ENCODE assay signal across 8 cellular contexts in the genomic region with DNA sequence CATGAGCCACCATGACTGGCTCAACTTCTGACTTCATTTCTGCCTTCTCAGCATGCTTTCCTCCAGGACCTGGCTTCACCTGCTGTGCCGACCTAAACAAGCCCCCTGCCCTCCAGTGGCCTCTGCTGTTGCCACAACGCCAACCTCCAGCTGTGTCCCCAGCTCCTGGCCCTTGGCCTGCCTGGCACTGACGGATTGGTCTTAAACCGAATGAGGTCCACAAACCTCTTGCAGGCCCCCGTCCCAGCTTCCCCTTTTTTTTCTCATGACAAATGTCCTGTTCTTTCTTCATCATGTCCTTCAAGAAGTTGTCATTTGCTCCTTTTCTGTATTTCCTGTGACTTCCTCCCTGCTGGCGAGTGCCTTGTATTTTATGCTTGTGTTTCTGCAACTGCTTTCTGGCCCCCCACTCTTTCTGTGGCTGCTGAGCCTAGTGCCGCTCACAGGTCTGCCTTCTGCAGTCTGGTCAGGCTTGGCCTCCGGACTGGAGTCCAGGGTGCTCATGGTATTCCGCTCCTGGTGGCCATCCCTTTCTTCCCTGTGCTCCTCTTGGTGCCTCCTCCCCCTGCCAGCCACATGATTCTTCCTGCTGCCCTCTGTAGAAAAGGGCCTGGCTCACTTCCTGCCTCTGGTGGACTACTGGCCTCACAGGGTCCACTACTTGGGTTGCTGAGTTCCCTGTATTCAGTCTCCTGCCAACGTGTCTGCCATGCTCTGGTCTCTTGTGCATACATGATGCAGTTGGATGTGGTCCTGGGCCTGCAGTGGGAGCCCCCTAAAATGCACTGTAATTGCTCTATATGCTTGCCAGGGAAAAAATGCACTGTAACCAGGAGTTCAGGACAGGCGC. TPM values are rescaled to one million over a fixed set of nuclear protein-coding genes. Genes with fewer than 3 reads are reported as not detected.
DNase-seq lines count a peak whose midpoint lies in the region; ATAC-seq and TF ChIP-seq lines count a peak whose summit lies in the region.

No MANE protein-coding gene starts in this region.

- peak overlapping the region; percentile 96 for H3K4me3 Mint-ChIP-seq in activated T-cell treated with anti-CD3 and anti-CD28 coated beads, Interleukin-2, amount 50 U/mL, for 24 hours
- peak overlapping the region; percentile 92 for H3K4me3 Mint-ChIP-seq in type B pancreatic cell

- H3K9me3 Mint-ChIP-seq in activated T-cell treated with anti-CD3 and anti-CD28 coated beads, Interleukin-2, amount 50 U/mL, for 24 hours = no peaks in the 10 kb centered on the region
- no peaks in the 10 kb centered on the region for H3K9me3 Mint-ChIP-seq in type B pancreatic cell

- no peaks in the 10 kb centered on the region for H3K9me3 ChIP-seq in adrenal gland (replicated peaks in 1 of 3)
- H3K9me3 ChIP-seq in liver (ENCODE audit: control insufficient read depth in 4 of 4, low read length in 3 of 4) = no peaks in the 10 kb centered on the region

- H3K4me1 Mint-ChIP-seq in activated T-cell treated with anti-CD3 and anti-CD28 coated beads, Interleukin-2, amount 50 U/mL, for 24 hours (ENCODE audit: low read depth) = peaks cover 68% of the 10 kb centered on the region
- peaks cover 46% of the 10 kb centered on the region for H3K4me1 Mint-ChIP-seq in type B pancreatic cell (ENCODE audit: unreplicated experiment)

- H3K4me1 ChIP-seq in adrenal gland (replicated peaks in 1 of 2) = peaks cover 49 to 70% of the 10 kb centered on the region in 2 donors
- peaks cover 23 to 73% (median 64%) of the 10 kb centered on the region in 4 donors for H3K4me1 ChIP-seq in liver (ENCODE audit: control insufficient read depth in 4 of 4, insufficient read depth in 4 of 4, low read length in 3 of 4)

- intact Hi-C loops in adrenal gland (cut with DNase I) = no loop called here

- H3K36me3 Mint-ChIP-seq in activated T-cell treated with anti-CD3 and anti-CD28 coated beads, Interleukin-2, amount 50 U/mL, for 24 hours (ENCODE audit: low read depth) = peaks cover 48% of the 10 kb centered on the region
- H3K36me3 Mint-ChIP-seq in type B pancreatic cell = peaks cover 8% of the 10 kb centered on the region

- H3K27me3 ChIP-seq in adrenal gland (no peaks in the 10 kb centered on the region), liver (ENCODE audit: control insufficient read depth in 4 of 4, insufficient read depth in 4 of 4, low read length in 3 of 4) (no peaks in the 10 kb centered on the region)

- H3K36me3 ChIP-seq in adrenal gland (replicated peaks in 1 of 2) (peaks cover 0 to 6% of the 10 kb centered on the region in 2 donors), liver (ENCODE audit: control insufficient read depth in 4 of 4, insufficient read depth in 3 of 4, low read depth in 1 of 4, low read length in 3 of 4) (peaks cover 0 to 2% (median 0%) of the 10 kb centered on the region in 4 donors)

- WGBS in adrenal gland, 4 donors = 45 to 52% (median 50%) methylated on average over 10 to 11 of the region's 11 CpGs
- 41% methylated on average over 11 of the region's 11 CpGs for WGBS in liver

- no peaks in the 10 kb centered on the region for H3K27me3 Mint-ChIP-seq in activated T-cell treated with anti-CD3 and anti-CD28 coated beads, Interleukin-2, amount 50 U/mL, for 24 hours
- H3K27me3 Mint-ChIP-seq in type B pancreatic cell = no peaks in the 10 kb centered on the region

- H3K4me3 ChIP-seq in adrenal gland (peak overlapping the region in 1 of 4 donors; percentile 33), liver (ENCODE audit: low read depth in 1 of 3, low read length in 3 of 3) (peak overlapping the region in 1 of 3 donors; percentile 9)

- peak overlapping the region in 4 of 5 donors; percentile 96 to 99 (median 98) for H3K27ac ChIP-seq in adrenal gland
- peak overlapping the region; percentile 60 to 96 for H3K27ac ChIP-seq in liver (ENCODE audit: low read depth in 1 of 2, low read length in 2 of 2)

- peak overlapping the region in 1 of 2 donors; percentile 31 for H3K9ac ChIP-seq in liver (ENCODE audit: low read depth in 1 of 2, low read length in 2 of 2)

- TF ChIP-seq POLR2A in adrenal gland (IDR thresholded peaks at IDR 0.05) = no peak

- peak overlapping the region; percentile 97 for H3K27ac Mint-ChIP-seq in activated T-cell treated with anti-CD3 and anti-CD28 coated beads, Interleukin-2, amount 50 U/mL, for 24 hours
- H3K27ac Mint-ChIP-seq in type B pancreatic cell = peak overlapping the region; percentile 98

- TF ChIP-seq CTCF in adrenal gland (IDR thresholded peaks at IDR 0.05) (peak in 3 of 6 experiments; percentile 2 to 28 (median 13)), liver (IDR thresholded peaks at IDR 0.05; ENCODE audit: low read depth, low read length, missing input control) (no peak), type B pancreatic cell (conservative IDR thresholded peaks at IDR 0.05) (no peak)

- no peak for TF ChIP-seq RAD21 in liver (IDR thresholded peaks at IDR 0.05)

- no peak for DNase-seq in activated T-cell treated with anti-CD3 and anti-CD28 coated beads, Interleukin-2, amount 50 U/mL, for 24 hours
- DNase-seq in activated T-cell treated with anti-CD3 and anti-CD28 coated beads for 4 hours = no peak
- peak in 3 of 7 donors; percentile 25 to 61 (median 47) for DNase-seq in adrenal gland
- DNase-seq in type B pancreatic cell (ENCODE audit: extremely low spot score, unreplicated experiment) = no peak
- DNase-seq in DMS53 treated with DMSO at 0.1 percent for 48 hours (lab: John Stamatoyannopoulos, UW; ENCODE audit: unreplicated experiment) = no peak
- no peak for DNase-seq in dedifferentiated amniotic fluid mesenchymal stem cell (ENCODE audit: extremely low spot score)

- no peak for ATAC-seq in GM18502 (IDR thresholded peaks at IDR 0.05; ENCODE audit: poor library complexity, unreplicated experiment)

TF ChIP-seq in liver, 16 proteins besides CTCF, POLR2A, EP300 and RAD21:
- no peak for TF ChIP-seq GABPA (IDR thresholded peaks at IDR 0.05 in 1 of 2, conservative IDR thresholded peaks at IDR 0.05 in 1 of 2)
- peak; percentile 32 for TF ChIP-seq HNF4A (conservative IDR thresholded peaks at IDR 0.05)

RNA-seq across cellular contexts. Expression of gene ATP6V0C, which starts 2.9 kb away (rescaled TPM):
- 100 to 1,000 TPM in 4 of 8 donors, 10 to 100 TPM in 4; 46.9 to 318 (median 169) TPM for total RNA-seq in adrenal gland
- 100 to 1,000 TPM in 2 of 3 donors, 10 to 100 TPM in 1; 64.4 to 236 (median 172) TPM for polyA plus RNA-seq in adrenal gland
- 10 to 100 TPM; 17.6 to 27.3 TPM for total RNA-seq in liver
- polyA plus RNA-seq in liver = 100 to 1,000 TPM in 1 of 2 donors, 10 to 100 TPM in 1; 93.8 to 132 TPM
- total RNA-seq in type B pancreatic cell (ENCODE audit: low replicate concordance) = 155 and 223 TPM in 2 replicates

RNA-seq across cellular contexts. Expression of gene AMDHD2, which starts 3.6 kb away (rescaled TPM):
- total RNA-seq in adrenal gland = 100 to 1,000 TPM in 1 of 8 donors, 10 to 100 TPM in 7; 21.9 to 131 (median 68.7) TPM
- 100 to 1,000 TPM in 1 of 3 donors, 10 to 100 TPM in 1, 1 to 10 TPM in 1; 3.1 to 131 (median 54.6) TPM for polyA plus RNA-seq in adrenal gland
- 10 to 100 TPM; 20.9 to 25.3 TPM for total RNA-seq in liver
- polyA plus RNA-seq in liver = 10 to 100 TPM in 1 of 2 donors, 1 to 10 TPM in 1; 7.5 to 10.4 TPM
- total RNA-seq in type B pancreatic cell (ENCODE audit: low replicate concordance) = 46.1 and 61.8 TPM in 2 replicates

RNA-seq across cellular contexts. Expression of gene CEMP1, which starts 14.6 kb away (rescaled TPM):
- total RNA-seq in adrenal gland = not detected
- 1 to 10 TPM in 2 of 3 donors, not detected in 1; 1.3 to 1.4 TPM for polyA plus RNA-seq in adrenal gland
- total RNA-seq in liver = under 1 TPM; 0.17 to 0.23 TPM
- polyA plus RNA-seq in liver = 1 to 10 TPM in 1 of 2 donors, under 1 TPM in 1; 0.06 to 1.6 TPM
- total RNA-seq in type B pancreatic cell (ENCODE audit: low replicate concordance) = 0.22 and 0.74 TPM in 2 replicates

RNA-seq across cellular contexts. Expression of gene PDPK1, which starts 21.2 kb away (rescaled TPM):
- total RNA-seq in adrenal gland = 10 to 100 TPM; 39.2 to 68.0 (median 45.4) TPM
- 10 to 100 TPM; 28.9 to 69.7 (median 31.0) TPM for polyA plus RNA-seq in adrenal gland
- 10 to 100 TPM; 20.5 to 28.1 TPM for total RNA-seq in liver
- polyA plus RNA-seq in liver = 10 to 100 TPM; 12.1 to 16.0 TPM
- 40.8 and 57.1 TPM in 2 replicates for total RNA-seq in type B pancreatic cell (ENCODE audit: low replicate concordance)

RNA-seq across cellular contexts. Expression of gene TBC1D24, which starts 41.7 kb away (rescaled TPM):
- total RNA-seq in adrenal gland (10 to 100 TPM; 12.7 to 18.5 (median 14.7) TPM), liver (10 to 100 TPM; 14.6 to 22.3 TPM), type B pancreatic cell (ENCODE audit: low replicate concordance) (15.6 and 22.1 TPM in 2 replicates)
- polyA plus RNA-seq in adrenal gland (10 to 100 TPM in 1 of 3 donors, 1 to 10 TPM in 2; 3.9 to 13.8 (median 4.7) TPM), liver (1 to 10 TPM; 8.4 TPM)
